In genomic region chr2:25309402-25309801, GRCh38 we compare ENCODE assay signal across 8 cellular contexts. TPM values are rescaled to one million over a fixed set of nuclear protein-coding genes. Genes with fewer than 3 reads are reported as not detected.
A peak's percentile ranks its signal among the peaks of the same experiment; 100 is the strongest.
DNase-seq lines count a peak whose midpoint lies in the region; ATAC-seq and TF ChIP-seq lines count a peak whose summit lies in the region.

No MANE protein-coding gene starts in this region.

- H3K4me3 ChIP-seq in ascending aorta (no peak overlapping the region), kidney epithelial cell (ENCODE audit: low read depth, low read length) (no peak overlapping the region), suprapubic skin (no peak overlapping the region)

- peak overlapping the region; percentile 81 to 92 for H3K27ac Mint-ChIP-seq in T-cell

- CTCF ChIA-PET in T-cell (lab: Charles Lee), result interaction anchor here (0.6 to 1.7 kb wide), 13 partner anchors 17 to 517 kb away, joined by 3 to 7 read pairs (median 5); no protein-coding TSS in a partner anchor

- H3K36me3 ChIP-seq in ascending aorta (peaks cover 8 to 10% of the 10 kb centered on the region in 2 donors), kidney epithelial cell (ENCODE audit: control insufficient read depth, insufficient read depth, low read length) (peaks cover 1% of the 10 kb centered on the region), suprapubic skin (peaks cover 5% of the 10 kb centered on the region)

- peaks cover 81 to 90% (median 81%) of the 10 kb centered on the region in 3 donors for H3K4me1 Mint-ChIP-seq in T-cell

- peaks cover 14% of the 10 kb centered on the region for H3K36me3 Mint-ChIP-seq in T-cell

- 84% methylated on average over 9 of the region's 10 CpGs for WGBS in suprapubic skin

- H3K9me3 ChIP-seq in ascending aorta (no peaks in the 10 kb centered on the region), suprapubic skin (no peaks in the 10 kb centered on the region)

- TF ChIP-seq CTCF in LNCAP (IDR thresholded peaks at IDR 0.05) (peak; percentile 16; the same call in 1 of the 2 replicates), ascending aorta (IDR thresholded peaks at IDR 0.05) (peak; percentile 30 to 43 (median 31)), kidney epithelial cell (IDR thresholded peaks at IDR 0.05; ENCODE audit: insufficient read depth, low read length, poor library complexity, severe bottlenecking) (peak; percentile 60), suprapubic skin (IDR thresholded peaks at IDR 0.05) (peak in 1 of 2 donors; percentile 25)

- H3K27me3 ChIP-seq in ascending aorta, result no peaks in the 10 kb centered on the region
- no peaks in the 10 kb centered on the region for H3K27me3 ChIP-seq in kidney epithelial cell (ENCODE audit: control insufficient read depth, insufficient read depth, low read length)
- H3K27me3 ChIP-seq in suprapubic skin, result no peaks in the 10 kb centered on the region

- POLR2A ChIA-PET in T-cell (lab: Charles Lee), result interaction anchor here (0.6 kb wide), 2 partner anchors 49 to 89 kb away, joined by 3 to 6 read pairs; no protein-coding TSS in a partner anchor

- DNase-seq in ELR (ENCODE audit: low read depth), result peak; percentile 52
- peak; percentile 28 to 73 (median 56) for DNase-seq in T-cell
- DNase-seq in ascending aorta (ENCODE audit: low spot score in 2 of 2), result no peak
- no peak for DNase-seq in kidney epithelial cell (ENCODE audit: low read depth)
- DNase-seq in stimulated activated CD8-positive, alpha-beta memory T cell treated with anti-CD3 and anti-CD28 coated beads, Interleukin-7, amount 100 ng/mL, for 24 hours (ENCODE audit: low read depth), result peak; percentile 51
- DNase-seq in suprapubic skin (ENCODE audit: low spot score in 2 of 2), result no peak

- H3K4me1 ChIP-seq in ascending aorta (peaks cover 12 to 46% of the 10 kb centered on the region in 2 donors), suprapubic skin (peaks cover 83% of the 10 kb centered on the region)

- no peaks in the 10 kb centered on the region for H3K9me3 Mint-ChIP-seq in T-cell

- H3K27me3 Mint-ChIP-seq in T-cell, result no peaks in the 10 kb centered on the region

- TF ChIP-seq EP300 in suprapubic skin (IDR thresholded peaks at IDR 0.05), result no peak

- TF ChIP-seq POLR2A in suprapubic skin (IDR thresholded peaks at IDR 0.05), result no peak

- no peak overlapping the region for H3K27ac ChIP-seq in ascending aorta
- H3K27ac ChIP-seq in suprapubic skin, result no peak overlapping the region

- intact Hi-C loops in ascending aorta (cut with DNase I), result loop anchor here (5.0 kb wide), 2 partner anchors 33 to 68 kb away; partner anchors contain the start of gene DNMT3A

- ATAC-seq in T-cell (replicated peaks in 1 of 4) (peak; percentile 38 to 51 (median 48)), HG02610 (IDR thresholded peaks at IDR 0.05; ENCODE audit: unreplicated experiment) (no peak)

- H3K4me3 Mint-ChIP-seq in T-cell, result peak overlapping the region in 1 of 3 donors; percentile 10

RNA-seq across cellular contexts. Expression of gene DNMT3A, which starts 32.3 kb away (rescaled TPM):
- 100 to 1,000 TPM in 1 of 5 donors, 10 to 100 TPM in 4; 78.7 to 125 (median 93.2) TPM for total RNA-seq in T-cell
- 33.6 TPM for total RNA-seq in ascending aorta
- 19.7 and 25.3 TPM in 2 replicates for total RNA-seq in kidney epithelial cell
- 10 to 100 TPM in 2 of 4 donors, 1 to 10 TPM in 2; 4.0 to 12.8 (median 9.5) TPM for total RNA-seq in suprapubic skin

Comparison
In these comparisons a context has a peak if more than half of its experiments do, and no peak if none do; other contexts are left out.
1. DNase-seq: peak in ELR (single experiment), T-cell (34 of 34) and stimulated activated CD8-positive, alpha-beta memory T cell treated with anti-CD3 and anti-CD28 coated beads, Interleukin-7, amount 100 ng/mL, for 24 hours (single experiment); none in ascending aorta (0 of 2), kidney epithelial cell (single experiment) and suprapubic skin (0 of 2).